ENCODE assay signal across 9 cellular contexts in genomic region chr21:39966786-39967185, GRCh38.
"Had no signal": no experiment of that assay in that cellular context is flagged by ENCODE, and none has a peak within 500 bp of the region (broad histone marks: within the 10 kb centered on the region; RNA-seq: fewer than 3 reads in every experiment).

No MANE protein-coding gene starts in this region.

- H3K4me3 ChIP-seq: GM23248, GM23338, HAP-1 had no signal

- H3K27ac ChIP-seq: GM23248 had no signal

- H2AFZ ChIP-seq: GM23248, GM23338 had no signal

- ATAC-seq: GM23338, HCT116 had no signal

- H3K9ac ChIP-seq: GM23248 had no signal

- H3K36me3 ChIP-seq: HAP-1 had no signal

- H3K4me2 ChIP-seq: GM23338 had no signal

- DNase-seq: GM23248, GOT3, H7, H9, HCEC 1CT, HFFc6 had no signal

- H3K4me1 ChIP-seq: HAP-1 had no signal

- H3K9me3 ChIP-seq: HAP-1 had no signal
